Comparison of ENCODE assay signal across 8 cellular contexts in genomic region chr14:86035882-86036281, GRCh38.
DNase-seq lines count a peak whose midpoint lies in the region; ATAC-seq and TF ChIP-seq lines count a peak whose summit lies in the region.

No MANE protein-coding gene starts in this region.

- ATAC-seq in stimulated activated naive CD8-positive, alpha-beta T cell treated with anti-CD3 and anti-CD28 coated beads, Interleukin-15, Interleukin-2, amounts not matched to agents 100 U/mL and 50 U/mL, for 24 hours, result peak; percentile 55
- no peak for ATAC-seq in stimulated activated naive CD8-positive, alpha-beta T cell treated with anti-CD3 and anti-CD28 coated beads, Interleukin-15, amount 100 ng/mL, for 72 hours
- ATAC-seq in HG03175 (IDR thresholded peaks at IDR 0.05; ENCODE audit: unreplicated experiment), result peak; percentile 76
- ATAC-seq in upper lobe of right lung, result peak; percentile 71

- no peaks in the 10 kb centered on the region for H3K4me1 ChIP-seq in upper lobe of right lung

- H3K36me3 ChIP-seq in upper lobe of right lung, result no peaks in the 10 kb centered on the region

- no peaks in the 10 kb centered on the region for H3K9me3 ChIP-seq in upper lobe of right lung

- in situ Hi-C loops in astrocyte of the spinal cord (cut with HindIII; ENCODE audit: low sequenced_read_pairs), result no loop called here

- intact Hi-C loops in upper lobe of right lung (cut with DNase I), result no loop called here

- no peaks in the 10 kb centered on the region for H3K4me1 Mint-ChIP-seq in stimulated activated naive CD8-positive, alpha-beta T cell treated with anti-CD3 and anti-CD28 coated beads, Interleukin-15, amount 100 ng/mL, for 72 hours

- TF ChIP-seq CTCF in astrocyte of the spinal cord (IDR thresholded peaks at IDR 0.05; ENCODE audit: low read depth, low read length) (peak; percentile 47), upper lobe of right lung (IDR thresholded peaks at IDR 0.05) (peak; percentile 29)

- H3K27me3 Mint-ChIP-seq in stimulated activated naive CD8-positive, alpha-beta T cell treated with anti-CD3 and anti-CD28 coated beads, Interleukin-15, amount 100 ng/mL, for 72 hours, result no peaks in the 10 kb centered on the region

- no peaks in the 10 kb centered on the region for H3K9me3 Mint-ChIP-seq in stimulated activated naive CD8-positive, alpha-beta T cell treated with anti-CD3 and anti-CD28 coated beads, Interleukin-15, amount 100 ng/mL, for 72 hours

- H3K27ac ChIP-seq in upper lobe of right lung, result no peak overlapping the region

- DNase-seq in stimulated activated naive CD8-positive, alpha-beta T cell treated with anti-CD3 and anti-CD28 coated beads, Interleukin-15, Interleukin-2, amounts not matched to agents 100 U/mL and 50 U/mL, for 24 hours, result no peak
- no peak for DNase-seq in stimulated activated naive CD8-positive, alpha-beta T cell treated with anti-CD3 and anti-CD28 coated beads, Interleukin-15, amount 100 ng/mL, for 72 hours
- no peak for DNase-seq in astrocyte of the spinal cord (ENCODE audit: low read depth, low spot score)
- no peak for DNase-seq in upper lobe of right lung
- no peak for DNase-seq in dedifferentiated amniotic fluid mesenchymal stem cell (ENCODE audit: extremely low spot score)
- DNase-seq in NCI-H128 (lab: John Stamatoyannopoulos, UW; ENCODE audit: unreplicated experiment), result no peak
- DNase-seq in middle frontal gyrus (ENCODE audit: extremely low spot score, low spot score), result no peak

- no peaks in the 10 kb centered on the region for H3K27me3 ChIP-seq in upper lobe of right lung

- no peak overlapping the region for H3K27ac Mint-ChIP-seq in stimulated activated naive CD8-positive, alpha-beta T cell treated with anti-CD3 and anti-CD28 coated beads, Interleukin-15, amount 100 ng/mL, for 72 hours

- H3K4me3 Mint-ChIP-seq in stimulated activated naive CD8-positive, alpha-beta T cell treated with anti-CD3 and anti-CD28 coated beads, Interleukin-15, amount 100 ng/mL, for 72 hours, result no peak overlapping the region

- no peak overlapping the region for H3K4me3 ChIP-seq in astrocyte of the spinal cord (ENCODE audit: low read depth, low read length)
- H3K4me3 ChIP-seq in upper lobe of right lung, result no peak overlapping the region
